ENCODE assay signal across 8 cellular contexts in genomic region chr12:133037207-133038005, GRCh38. TPM values are rescaled to one million over a fixed set of nuclear protein-coding genes. Genes with fewer than 3 reads are reported as not detected.
DNase-seq lines count a peak whose midpoint lies in the region; ATAC-seq and TF ChIP-seq lines count a peak whose summit lies in the region.

Gene ZNF84, plus strand, starts transcription at chr12:133037509. Its CDS starts 3,959 bp downstream, at chr12:133041468.

- peaks cover 67% of the 10 kb centered on the region for H3K36me3 Mint-ChIP-seq in activated T-cell treated with anti-CD3 and anti-CD28 coated beads, Interleukin-2, amount 50 U/mL, for 24 hours (ENCODE audit: low read depth)

- DNase-seq in DMS153 treated with DMSO at 0.1 percent for 48 hours (lab: John Stamatoyannopoulos, UW; ENCODE audit: unreplicated experiment) (peak; percentile 98), KBM-7 (peak; percentile 98), epithelial cell of proximal tubule (ENCODE audit: low read depth) (peak; percentile 57), mucosa of gallbladder (ENCODE audit: low spot score) (peak; percentile 97)
- peak; percentile 96 for DNase-seq in activated T-cell treated with anti-CD3 and anti-CD28 coated beads, Interleukin-2, amount 50 U/mL, for 24 hours
- DNase-seq in stimulated activated CD8-positive, alpha-beta memory T cell treated with anti-CD3 and anti-CD28 coated beads, Interleukin-4, amount 100 ng/mL, for 4 hours (ENCODE audit: low read depth in 2 of 2, low spot score in 1 of 2): peak; percentile 92 to 96

- peaks cover 19% of the 10 kb centered on the region for H3K4me1 Mint-ChIP-seq in activated T-cell treated with anti-CD3 and anti-CD28 coated beads, Interleukin-2, amount 50 U/mL, for 24 hours (ENCODE audit: low read depth)

- peak; percentile 93 for ATAC-seq in GM21717 (IDR thresholded peaks at IDR 0.05; ENCODE audit: unreplicated experiment)

- H3K4me3 ChIP-seq in epithelial cell of proximal tubule (ENCODE audit: low read depth, low read length): peak within 1 kb of the TSS; percentile 72

- peaks cover 57% of the 10 kb centered on the region for H3K9me3 Mint-ChIP-seq in activated T-cell treated with anti-CD3 and anti-CD28 coated beads, Interleukin-2, amount 50 U/mL, for 24 hours

- peak within 1 kb of the TSS; percentile 86 for H3K4me3 Mint-ChIP-seq in activated T-cell treated with anti-CD3 and anti-CD28 coated beads, Interleukin-2, amount 50 U/mL, for 24 hours

- no peak for TF ChIP-seq CTCF in epithelial cell of proximal tubule (conservative IDR thresholded peaks at IDR 0.05; ENCODE audit: low read depth, low read length)

- peak within 1 kb of the TSS; percentile 98 for H3K27ac Mint-ChIP-seq in activated T-cell treated with anti-CD3 and anti-CD28 coated beads, Interleukin-2, amount 50 U/mL, for 24 hours

- no peaks in the 10 kb centered on the region for H3K27me3 Mint-ChIP-seq in activated T-cell treated with anti-CD3 and anti-CD28 coated beads, Interleukin-2, amount 50 U/mL, for 24 hours

- in situ Hi-C loops in KBM-7 (cut with MboI; ENCODE audit: low pct_unique_long_range_greater_than_20kb, low sequenced_read_pairs): no loop called here

TF ChIP-seq in PFSK-1, 5 proteins besides CTCF, POLR2A, EP300 and RAD21:
- no peak; the same call in 1 of the 2 replicates for TF ChIP-seq TAF1 (IDR thresholded peaks at IDR 0.05; ENCODE audit: borderline replicate concordance, insufficient read depth, low read length)
- TF ChIP-seq SIN3A (IDR thresholded peaks at IDR 0.05; ENCODE audit: borderline replicate concordance, insufficient read depth, low read length): peak; percentile 73; the same call in 1 of the 2 replicates
- TF ChIP-seq REST (IDR thresholded peaks at IDR 0.05; ENCODE audit: insufficient read depth in 1 of 2, low read depth in 2 of 2, low read length in 2 of 2): no peak
- TF ChIP-seq FOXP2 (optimal IDR thresholded peaks at IDR 0.05; ENCODE audit: borderline replicate concordance, extremely low read depth, extremely low read length, insufficient read depth): peak; percentile 59
- TF ChIP-seq POLR2AphosphoS5 (IDR thresholded peaks at IDR 0.05; ENCODE audit: low read depth, low read length): peak; percentile 71

RNA-seq across cellular contexts. Expression of gene ZNF84, which starts in this region (rescaled TPM):
- polyA plus RNA-seq in PFSK-1 (2012; ENCODE audit: insufficient read length, low read depth): 9.9 TPM
- total RNA-seq in epithelial cell of proximal tubule (9.2 and 11.4 TPM in 2 replicates), mucosa of gallbladder (31.4 TPM)

Comparison
In these comparisons a context has a peak if more than half of its experiments do, and no peak if none do; other contexts are left out.
1. Peak in every context shown above with its lines: DNase-seq, ATAC-seq and H3K4me3 ChIP-seq.